Comparison of ENCODE assay signal across 28 cellular contexts in genomic region chr1:216051071-216051470, GRCh38.
"Had no signal": no experiment of that assay in that cellular context is flagged by ENCODE, and none has a peak within 500 bp of the region (broad histone marks: within the 10 kb centered on the region; RNA-seq: fewer than 3 reads in every experiment).

No MANE protein-coding gene starts in this region.

- DNase-seq: colonic mucosa; cortex of kidney; dermis blood vessel endothelial cell; dorsolateral prefrontal cortex; effector CD4-positive, alpha-beta T cell; effector CD8-positive, alpha-beta T cell; effector memory CD4-positive, alpha-beta T cell; effector memory CD8-positive, alpha-beta T cell; erythroblast; esophagus squamous epithelium; foreskin fibroblast; foreskin keratinocyte; foreskin melanocyte; gastrocnemius medialis; glutamatergic neuron; head of caudate nucleus; heart left ventricle; heart right ventricle had no signal

- H3K79me2 ChIP-seq: hepatocyte had no signal

- H3K36me3 ChIP-seq: colonic mucosa, esophagus muscularis mucosa, esophagus squamous epithelium, gastrocnemius medialis, heart left ventricle, heart right ventricle had no signal

- H3K4me1 ChIP-seq: colonic mucosa, foreskin keratinocyte, gastrocnemius medialis, heart left ventricle, heart right ventricle had no signal

- H3K4me3 ChIP-seq: colonic mucosa, coronary artery, dorsolateral prefrontal cortex, esophagus muscularis mucosa, esophagus squamous epithelium, gastrocnemius medialis, heart left ventricle, heart right ventricle, hepatocyte had no signal

- H3K4me3 Mint-ChIP-seq: dendritic cell treated with granulocyte-macrophage colony-stimulating factor and Interleukin-4, amounts not matched to agents 40 ng/mL and 50 ng/mL, for 4 days; effector memory CD8-positive, alpha-beta T cell had no signal

- H2AFZ ChIP-seq: hepatocyte had no signal

- H3K27me3 Mint-ChIP-seq: dendritic cell treated with granulocyte-macrophage colony-stimulating factor and Interleukin-4, amounts not matched to agents 40 ng/mL and 50 ng/mL, for 4 days; effector memory CD8-positive, alpha-beta T cell had no signal

- FAIRE-seq: colon, endometrium, endothelial cell of umbilical vein, frontal cortex had no signal

- H3K27ac ChIP-seq: colonic mucosa, coronary artery, epithelial cell of prostate, esophagus muscularis mucosa, esophagus squamous epithelium, foreskin keratinocyte, gastrocnemius medialis, heart left ventricle, heart right ventricle, hepatocyte had no signal

- H3K4me2 ChIP-seq: hepatocyte had no signal

- H3K27ac Mint-ChIP-seq: dendritic cell treated with granulocyte-macrophage colony-stimulating factor and Interleukin-4, amounts not matched to agents 40 ng/mL and 50 ng/mL, for 4 days; effector memory CD8-positive, alpha-beta T cell had no signal

- H3K9me3 ChIP-seq: colonic mucosa, esophagus muscularis mucosa, esophagus squamous epithelium, gastrocnemius medialis, heart left ventricle, heart right ventricle had no signal

- H3K27me3 ChIP-seq: colonic mucosa, esophagus muscularis mucosa, esophagus squamous epithelium, foreskin keratinocyte, gastrocnemius medialis, heart left ventricle, heart right ventricle, hepatocyte had no signal

- ATAC-seq: effector memory CD8-positive, alpha-beta T cell; esophagus mucosa; foreskin keratinocyte; gastrocnemius medialis; heart left ventricle; heart right ventricle had no signal
